ENCODE assay signal across 21 cellular contexts in genomic region chr6:160177220-160177619, GRCh38. TPM values are rescaled to one million over a fixed set of nuclear protein-coding genes. Genes with fewer than 3 reads are reported as not detected.
DNase-seq lines count a peak whose midpoint lies in the region; ATAC-seq, FAIRE-seq and TF ChIP-seq lines count a peak whose summit lies in the region.
"Had no signal": no experiment of that assay in that cellular context is flagged by ENCODE, and none has a peak within 500 bp of the region (broad histone marks: within the 10 kb centered on the region; RNA-seq: fewer than 3 reads in every experiment).

No MANE protein-coding gene starts in this region.

- H3K4me3 ChIP-seq in HepG2 (replicated peaks in 1 of 3; ENCODE audit: insufficient read depth in 1 of 3, low read depth in 2 of 3, low read length in 3 of 3) (no peak overlapping the region), right lobe of liver (no peak overlapping the region)
- H3K4me3 ChIP-seq: SJCRH30 had no signal

- no peak overlapping the region for H3K4me2 ChIP-seq in HepG2 (ENCODE audit: low read depth, low read length)

- H3K4me1 Mint-ChIP-seq in stimulated activated naive B cell treated with anti-CD40 and anti-IgM and Interleukin-4, amounts not matched to agents 10 μg/mL and 1 μg/mL and 100 μg/mL, for 72 hours, result no peaks in the 10 kb centered on the region

- no peaks in the 10 kb centered on the region for H3K79me2 ChIP-seq in HepG2 (ENCODE audit: insufficient read depth, low read length)

- H3K4me1 ChIP-seq in HepG2 (ENCODE audit: insufficient read depth, low read length) (peaks cover 10% of the 10 kb centered on the region; the same call in 1 of the 2 replicates), right lobe of liver (no peaks in the 10 kb centered on the region)
- H3K4me1 ChIP-seq: SJCRH30 had no signal

- peaks cover 12 to 29% of the 10 kb centered on the region in 2 donors for H3K27me3 Mint-ChIP-seq in stimulated activated naive B cell treated with anti-CD40 and anti-IgM and Interleukin-4, amounts not matched to agents 10 μg/mL and 1 μg/mL and 100 μg/mL, for 72 hours

- ATAC-seq in HepG2, result no peak; the same call in 2 of the 3 replicates
- ATAC-seq in right lobe of liver, result no peak
- no peak for ATAC-seq in stimulated activated naive B cell treated with anti-CD40 and anti-IgM and Interleukin-4, amounts not matched to agents 10 μg/mL and 1 μg/mL and 100 μg/mL, for 72 hours (replicated peaks)
- no peak for ATAC-seq in HG02852 (IDR thresholded peaks at IDR 0.05; ENCODE audit: unreplicated experiment)
- ATAC-seq in left colon, result no peak
- ATAC-seq: Panc1 had no signal

- in situ Hi-C loops in HepG2 (cut with HindIII; ENCODE audit: extremely low pct_ligation_motif_present, low pct_unique_long_range_greater_than_20kb), result no loop called here

- H3K27me3 ChIP-seq in HepG2 (ENCODE audit: control insufficient read depth in 1 of 2, insufficient read depth in 2 of 2, low read length in 2 of 2) (no peaks in the 10 kb centered on the region), right lobe of liver (no peaks in the 10 kb centered on the region)

- no peak for DNase-seq in HepG2 (ENCODE audit: low spot score)
- DNase-seq in right lobe of liver, result no peak
- peak; percentile 22 for DNase-seq in SW480 (ENCODE audit: low spot score)
- DNase-seq in left kidney (ENCODE audit: low read depth, low spot score), result peak; percentile 57
- no peak for DNase-seq in stimulated activated naive B cell treated with anti-CD40 and anti-IgM and Interleukin-4, amounts not matched to agents 10 μg/mL and 1 μg/mL and 100 μg/mL, for 72 hours
- DNase-seq in left colon, result no peak
- DNase-seq: H9; HFFc6; IMR-90; NCI-H1105; NCI-H146; NCI-H2029; NCI-H2227 treated with DMSO at 0.1 percent for 48 hours; NCI-H510A; NCI-H748 treated with DMSO at 0.1 percent for 48 hours; NK-92 treated with Interleukin-12 subunit alpha and Interleukin-12 subunit beta, amount 100 ng/mL, for 24 hours; SJCRH30 had no signal

- no peaks in the 10 kb centered on the region for H3K9me3 Mint-ChIP-seq in stimulated activated naive B cell treated with anti-CD40 and anti-IgM and Interleukin-4, amounts not matched to agents 10 μg/mL and 1 μg/mL and 100 μg/mL, for 72 hours
- H3K9me3 Mint-ChIP-seq: H9, HFFc6 had no signal

- intact Hi-C loops in HepG2 (cut with micrococcal nuclease; ENCODE audit: unreplicated experiment) (no loop called here), right lobe of liver (cut with DNase I) (no loop called here), left colon (cut with DNase I, micrococcal nuclease) (no loop called here)

- no peak overlapping the region for H3K4me3 Mint-ChIP-seq in stimulated activated naive B cell treated with anti-CD40 and anti-IgM and Interleukin-4, amounts not matched to agents 10 μg/mL and 1 μg/mL and 100 μg/mL, for 72 hours
- H3K4me3 Mint-ChIP-seq: H9, HFFc6 had no signal

- FAIRE-seq in HepG2 (lab: Jason Lieb, UNC), result no peak

- H3K36me3 ChIP-seq in HepG2 (replicated peaks in 1 of 2; ENCODE audit: control insufficient read depth in 1 of 2, insufficient read depth in 2 of 2, low read length in 2 of 2), result no peaks in the 10 kb centered on the region
- H3K36me3 ChIP-seq in right lobe of liver, result no peaks in the 10 kb centered on the region
- H3K36me3 ChIP-seq: SJCRH30 had no signal

- no peak overlapping the region for H3K27ac Mint-ChIP-seq in stimulated activated naive B cell treated with anti-CD40 and anti-IgM and Interleukin-4, amounts not matched to agents 10 μg/mL and 1 μg/mL and 100 μg/mL, for 72 hours
- H3K27ac Mint-ChIP-seq: HFFc6 had no signal

- WGBS in HepG2 (ENCODE audit: low lambda C conversion rate), result 3% methylated on average over 2 of the region's 2 CpGs
- WGBS in right lobe of liver (ENCODE audit: insufficient coverage, low coverage, low lambda C conversion rate, missing lambda C conversion rate), result 62% methylated on average over 2 of the region's 2 CpGs

- TF ChIP-seq RAD21 in HepG2 (CRISPR knock-in tag; IDR thresholded peaks at IDR 0.05), result no peak

- H3K27ac ChIP-seq in HepG2 (ENCODE audit: extremely low read length, insufficient read depth, low read length) (no peak overlapping the region), right lobe of liver (no peak overlapping the region)
- H3K27ac ChIP-seq: C4-2B, HL-60, SJCRH30 had no signal

- H3K36me3 Mint-ChIP-seq in stimulated activated naive B cell treated with anti-CD40 and anti-IgM and Interleukin-4, amounts not matched to agents 10 μg/mL and 1 μg/mL and 100 μg/mL, for 72 hours, result no peaks in the 10 kb centered on the region

- H3K9me3 ChIP-seq in HepG2 (ENCODE audit: low read length) (no peaks in the 10 kb centered on the region), right lobe of liver (no peaks in the 10 kb centered on the region)
- H3K9me3 ChIP-seq: SJCRH30 had no signal

- POLR2A ChIA-PET in HepG2 (lab: Yijun Ruan, JAX), result no interaction called here

- TF ChIP-seq EP300 in HepG2 (IDR thresholded peaks at IDR 0.05; ENCODE audit: low read depth in 2 of 2, low read length in 2 of 2) (no peak), HepG2 (CRISPR knock-in tag; IDR thresholded peaks at IDR 0.05; ENCODE audit: borderline replicate concordance) (no peak)

- BruUV-seq in HepG2 (replicated peaks; lab: Mats Ljungman, UMichigan), result no TSS peak

- no peak overlapping the region for H2AFZ ChIP-seq in HepG2 (ENCODE audit: low read length)

- no peaks in the 10 kb centered on the region for H4K20me1 ChIP-seq in HepG2 (ENCODE audit: insufficient read depth, low read length)

- TF ChIP-seq CTCF in HepG2 (CRISPR knock-in tag; IDR thresholded peaks at IDR 0.05) (no peak), right lobe of liver (IDR thresholded peaks at IDR 0.05) (no peak)

- CTCF ChIA-PET in HepG2 (lab: Yijun Ruan, JAX; ENCODE audit: low intra/inter-chr PET ratio, low total read pairs), result no interaction called here

- TF ChIP-seq POLR2A in HepG2 (IDR thresholded peaks at IDR 0.05; ENCODE audit: insufficient read depth in 1 of 2, low read depth in 2 of 2, low read length in 2 of 2) (no peak), right lobe of liver (IDR thresholded peaks at IDR 0.05) (no peak)

- no peak overlapping the region for H3K9ac ChIP-seq in HepG2 (ENCODE audit: insufficient read depth, low read depth, low read length)

TF ChIP-seq in HepG2, 621 proteins besides CTCF, POLR2A, EP300 and RAD21:
- TF ChIP-seq BCL6 (CRISPR knock-in tag; IDR thresholded peaks at IDR 0.05) (peak; percentile 52; the same call in 1 of the 2 replicates), ZNF773 (CRISPR knock-in tag; IDR thresholded peaks at IDR 0.05; ENCODE audit: borderline replicate concordance) (no peak), TEAD3 (CRISPR knock-in tag; optimal IDR thresholded peaks at IDR 0.05; ENCODE audit: borderline replicate concordance) (peak; percentile 18)

RNA-seq across cellular contexts. Expression of gene SLC22A1, which starts 55.6 kb away (rescaled TPM):
- total RNA-seq in HepG2 (2016; rRNA removed; fragmentation: Illumina TruSeq; extraction: Trizol), result 0.32 and 0.80 TPM in 2 replicates
- total RNA-seq in HepG2 (2016; cell fraction: cytosol; rRNA removed; fragmentation: Illumina TruSeq; extraction: Trizol; ENCODE audit: low read depth), result 0.71 and 0.81 TPM in 2 replicates
- total RNA-seq in HepG2 (2016; cell fraction: insoluble cytoplasmic fraction; rRNA removed; fragmentation: Illumina TruSeq; extraction: Trizol), result 1.5 and 1.6 TPM in 2 replicates
- 1.0 and 1.9 TPM in 2 replicates for total RNA-seq in HepG2 (2016; cell fraction: membrane; rRNA removed; fragmentation: Illumina TruSeq; extraction: Trizol)
- 3.6 and 3.7 TPM in 2 replicates for total RNA-seq in HepG2 (2016; cell fraction: nucleus; rRNA removed; fragmentation: Illumina TruSeq; extraction: Trizol)
- polyA plus RNA-seq in HepG2 (2011; rRNA removed), result 0.82 and 0.87 TPM in 2 replicates
- 0.32 and 0.38 TPM in 2 replicates for polyA plus RNA-seq in HepG2 (2011; cell fraction: cytosol; rRNA removed)
- polyA plus RNA-seq in HepG2 (2011; cell fraction: nucleus; rRNA removed), result 3.3 and 4.4 TPM in 2 replicates
- polyA plus RNA-seq in HepG2 (2012), result 0.80 and 2.9 TPM in 2 replicates
- 0.35 and 1.7 TPM in 2 replicates for polyA plus RNA-seq in HepG2 (2016; cell fraction: cytosol; fragmentation: Illumina TruSeq; extraction: Trizol; ENCODE audit: low read depth)
- polyA plus RNA-seq in HepG2 (2016; cell fraction: insoluble cytoplasmic fraction; fragmentation: Illumina TruSeq; extraction: Trizol; ENCODE audit: low read depth), result 0.33 and 1.2 TPM in 2 replicates
- polyA plus RNA-seq in HepG2 (2016; cell fraction: membrane; fragmentation: Illumina TruSeq; extraction: Trizol; ENCODE audit: low read depth), result 0.64 and 1.2 TPM in 2 replicates
- polyA plus RNA-seq in HepG2 (2016; cell fraction: nucleus; fragmentation: Illumina TruSeq; extraction: Trizol; ENCODE audit: insufficient read depth, low read depth), result 4.3 and 5.2 TPM in 2 replicates
- 1.3 and 7.3 TPM in 2 replicates for polyA minus RNA-seq in HepG2 (2011; rRNA and poly(A)+ RNA removed; ENCODE audit: low replicate concordance)
- polyA minus RNA-seq in HepG2 (2011; cell fraction: cytosol; rRNA and poly(A)+ RNA removed), result 0.40 TPM in 1 of 2 replicates, not detected in the other
- polyA minus RNA-seq in HepG2 (2011; cell fraction: nucleus; rRNA and poly(A)+ RNA removed), result 7.7 and 8.6 TPM in 2 replicates
- 1,000 to 10,000 TPM in 3 of 6 experiments, 100 to 1,000 TPM in 3; 190 to 1,656 (median 769) TPM for total RNA-seq in right lobe of liver
- 1 to 10 TPM; 1.5 to 3.1 TPM for total RNA-seq in left colon
- total RNA-seq: IMR-90 had no signal

Comparison
In these comparisons a context has a peak if more than half of its experiments do, and no peak if none do; other contexts are left out.
1. RNA of gene SLC22A1, which starts 55.6 kb away (total RNA-seq): 190 to 1,656 TPM in right lobe of liver; 1.5 to 3.1 TPM in left colon and 0.32 to 3.7 TPM in HepG2; every median in the first group is over 10 times any median in the second.
2. DNase-seq: peak in SW480 (single experiment) and left kidney (single experiment); none in HepG2 (single experiment), right lobe of liver (0 of 3), stimulated activated naive B cell treated with anti-CD40 and anti-IgM and Interleukin-4, amounts not matched to agents 10 μg/mL and 1 μg/mL and 100 μg/mL, for 72 hours (single experiment) and left colon (0 of 2).